29 cellular contexts compared by ENCODE assay signal in genomic region chr6:7315684-7316366, GRCh38.
"Had no signal": no experiment of that assay in that cellular context is flagged by ENCODE, and none has a peak within 500 bp of the region (broad histone marks: within the 10 kb centered on the region; RNA-seq: fewer than 3 reads in every experiment).

No MANE protein-coding gene starts in this region.

- H3K9me3 Mint-ChIP-seq: dendritic cell treated with granulocyte-macrophage colony-stimulating factor and Interleukin-4, amounts not matched to agents 40 ng/mL and 50 ng/mL, for 4 days; memory B cell; natural killer cell had no signal

- H3K27ac Mint-ChIP-seq: endodermal cell, memory B cell, natural killer cell, progenitor cell of endocrine pancreas had no signal

- FAIRE-seq: kidney, pancreas, urothelium cell line had no signal

- H3K27ac ChIP-seq: colonic mucosa, epithelial cell of prostate, gastrocnemius medialis, hepatocyte, pancreas, stomach, tibial artery, upper lobe of left lung had no signal

- H3K36me3 Mint-ChIP-seq: memory B cell, natural killer cell had no signal

- H2AFZ ChIP-seq: hepatocyte had no signal

- H3K4me2 ChIP-seq: hepatocyte, smooth muscle cell had no signal

- DNase-seq: colonic mucosa; effector CD8-positive, alpha-beta T cell; endodermal cell; foreskin fibroblast; gastrocnemius medialis; head of caudate nucleus; kidney; natural killer cell; stimulated activated CD4-positive, alpha-beta T cell treated with anti-CD3 and anti-CD28 coated beads, Interleukin-12 subunit alpha, Interleukin-12 subunit beta, amount 100 ng/mL, for 4 hours; stimulated activated CD4-positive, alpha-beta T cell treated with anti-CD3 and anti-CD28 coated beads, Interleukin-1b, Interleukin-23, amount 100 ng/mL, for 48 hours; stimulated activated CD4-positive, alpha-beta T cell treated with anti-CD3 and anti-CD28 coated beads, Interleukin-4, amount 100 ng/mL, for 1 hour; stimulated activated CD8-positive, alpha-beta memory T cell treated with anti-CD3 and anti-CD28 coated beads, Interleukin-4, amount 100 ng/mL, for 48 hours; stimulated activated naive CD4-positive, alpha-beta T cell treated with Interleukin-2 at 50 U/mL for 16 hours; stomach; tibial artery had no signal

- H3K4me3 ChIP-seq: colonic mucosa, gastrocnemius medialis, hepatocyte, lung, pancreas, smooth muscle cell, stomach, tibial artery, upper lobe of left lung had no signal

- H3K27me3 Mint-ChIP-seq: dendritic cell treated with granulocyte-macrophage colony-stimulating factor and Interleukin-4, amounts not matched to agents 40 ng/mL and 50 ng/mL, for 4 days; progenitor cell of endocrine pancreas had no signal

- H3K27me3 ChIP-seq: colonic mucosa, gastrocnemius medialis, hepatocyte, neutrophil, pancreas, stomach, tibial artery, upper lobe of left lung had no signal

- H3K36me3 ChIP-seq: colonic mucosa, gastrocnemius medialis, neutrophil, pancreas, stomach, tibial artery, upper lobe of left lung had no signal

- H3K9me3 ChIP-seq: colonic mucosa, gastrocnemius medialis, neutrophil, pancreas, stomach, tibial artery, upper lobe of left lung had no signal

- H3K4me3 Mint-ChIP-seq: dendritic cell treated with granulocyte-macrophage colony-stimulating factor and Interleukin-4, amounts not matched to agents 40 ng/mL and 50 ng/mL, for 4 days; endodermal cell; memory B cell; natural killer cell had no signal

- ATAC-seq: esophagus mucosa, gastrocnemius medialis, left lobe of liver, natural killer cell, pancreas, sciatic nerve had no signal
